In genomic region chr6:11460001-11460668, GRCh38 we compare ENCODE assay signal across 9 cellular contexts.
DNase-seq lines count a peak whose midpoint lies in the region; ATAC-seq, FAIRE-seq and TF ChIP-seq lines count a peak whose summit lies in the region.
"Had no signal": no experiment of that assay in that cellular context is flagged by ENCODE, and none has a peak within 500 bp of the region (broad histone marks: within the 10 kb centered on the region; RNA-seq: fewer than 3 reads in every experiment).

No MANE protein-coding gene starts in this region.

- POLR2A ChIA-PET in activated CD4-positive, alpha-beta memory T cell treated with anti-CD3 and anti-CD28 coated beads for 36 hours (lab: Charles Lee), result interaction anchor here (0.6 to 3.0 kb wide), 10 partner anchors 25 to 236 kb away, joined by 3 to 20 read pairs (median 6); partner anchors contain the start of gene NEDD9

- 79 to 86% methylated on average over 4 of the region's 4 CpGs for WGBS in heart right ventricle, 2 donors

- no peaks in the 10 kb centered on the region for H3K27me3 ChIP-seq in heart right ventricle
- no peaks in the 10 kb centered on the region for H3K27me3 ChIP-seq in WERI-Rb-1 (ENCODE audit: insufficient read depth, low read depth, severe bottlenecking)
- H3K27me3 ChIP-seq in dorsolateral prefrontal cortex, result no peaks in the 10 kb centered on the region

- intact Hi-C loops in heart right ventricle (cut with DNase I), result no loop called here
- intact Hi-C loops in Right ventricle myocardium superior (cut with DNase I), result no loop called here
- intact Hi-C loops in activated CD4-positive, alpha-beta memory T cell treated with anti-CD3 and anti-CD28 coated beads for 36 hours (cut with micrococcal nuclease), result loop anchor here (1.0 to 5.0 kb wide), 12 partner anchors 13 to 621 kb away; partner anchors contain the start of genes NEDD9 and TMEM170B
- intact Hi-C loops in dorsolateral prefrontal cortex (cut with DNase I), result no loop called here

- FAIRE-seq in urothelium cell line (lab: Jason Lieb, UNC), result no peak

- H3K27me3 Mint-ChIP-seq in activated CD4-positive, alpha-beta memory T cell treated with anti-CD3 and anti-CD28 coated beads for 36 hours, result no peaks in the 10 kb centered on the region
- H3K27me3 Mint-ChIP-seq in nephron progenitor cell (ENCODE audit: low read depth, poor library complexity), result no peaks in the 10 kb centered on the region

- ATAC-seq in heart right ventricle, result peak in 7 of 8 donors; percentile 47 to 82 (median 64)
- no peak for ATAC-seq in Right ventricle myocardium superior (ENCODE audit: poor library complexity)
- ATAC-seq in HG03097 (IDR thresholded peaks at IDR 0.05; ENCODE audit: low FRiP score, unreplicated experiment), result peak; percentile 29

- H3K36me3 Mint-ChIP-seq in activated CD4-positive, alpha-beta memory T cell treated with anti-CD3 and anti-CD28 coated beads for 36 hours, result no peaks in the 10 kb centered on the region
- H3K36me3 Mint-ChIP-seq in nephron progenitor cell (ENCODE audit: low read depth), result no peaks in the 10 kb centered on the region

- TF ChIP-seq CTCF in heart right ventricle (IDR thresholded peaks at IDR 0.05) (peak in 6 of 9 donors; percentile 16 to 48 (median 25)), nephron progenitor cell (IDR thresholded peaks at IDR 0.05) (no peak), WERI-Rb-1 (IDR thresholded peaks at IDR 0.05; ENCODE audit: low read depth, low read length) (no peak), dorsolateral prefrontal cortex (IDR thresholded peaks at IDR 0.05 in 54 of 56, conservative IDR thresholded peaks at IDR 0.05 in 2 of 56; ENCODE audit: low read depth in 1 of 56, partially characterized antibody in 56 of 56) (no peak)

- H3K36me3 ChIP-seq in heart right ventricle, result no peaks in the 10 kb centered on the region
- no peaks in the 10 kb centered on the region for H3K36me3 ChIP-seq in WERI-Rb-1

- no peak for DNase-seq in heart right ventricle
- no peak for DNase-seq in Right ventricle myocardium superior
- DNase-seq in activated CD4-positive, alpha-beta memory T cell treated with anti-CD3 and anti-CD28 coated beads for 36 hours, result peak; percentile 23
- no peak for DNase-seq in nephron progenitor cell
- no peak for DNase-seq in WERI-Rb-1
- no peak for DNase-seq in dorsolateral prefrontal cortex
- no peak for DNase-seq in urothelium cell line (ENCODE audit: low spot score)

- CTCF ChIA-PET in activated CD4-positive, alpha-beta memory T cell treated with anti-CD3 and anti-CD28 coated beads for 36 hours (lab: Charles Lee), result interaction anchor here (0.8 to 2.8 kb wide), 10 partner anchors 28 to 367 kb away, joined by 3 to 18 read pairs (median 4); partner anchors contain the start of gene SMIM13

- peaks cover 31% of the 10 kb centered on the region for H3K4me1 Mint-ChIP-seq in activated CD4-positive, alpha-beta memory T cell treated with anti-CD3 and anti-CD28 coated beads for 36 hours (ENCODE audit: low read depth)
- no peaks in the 10 kb centered on the region for H3K4me1 Mint-ChIP-seq in nephron progenitor cell

- H3K4me1 ChIP-seq in heart right ventricle, result peaks cover 0 to 38% (median 0%) of the 10 kb centered on the region in 9 donors

- H3K4me3 ChIP-seq in heart right ventricle, result no peak overlapping the region
- H3K4me3 ChIP-seq in WERI-Rb-1 (ENCODE audit: low read depth, low read length), result no peak overlapping the region
- H3K4me3 ChIP-seq in dorsolateral prefrontal cortex, result no peak overlapping the region
- H3K4me3 ChIP-seq: skin epidermis had no signal

- peak overlapping the region; percentile 57 for H3K4me3 Mint-ChIP-seq in activated CD4-positive, alpha-beta memory T cell treated with anti-CD3 and anti-CD28 coated beads for 36 hours
- no peak overlapping the region for H3K4me3 Mint-ChIP-seq in nephron progenitor cell

- peaks cover 6% of the 10 kb centered on the region for H3K9me3 Mint-ChIP-seq in activated CD4-positive, alpha-beta memory T cell treated with anti-CD3 and anti-CD28 coated beads for 36 hours
- peaks cover 17% of the 10 kb centered on the region for H3K9me3 Mint-ChIP-seq in nephron progenitor cell

- H3K27ac Mint-ChIP-seq in activated CD4-positive, alpha-beta memory T cell treated with anti-CD3 and anti-CD28 coated beads for 36 hours, result peak overlapping the region; percentile 90
- H3K27ac Mint-ChIP-seq in nephron progenitor cell, result peak overlapping the region; percentile 74

- H3K27ac ChIP-seq in heart right ventricle (peak overlapping the region in 1 of 10 donors; percentile 65), WERI-Rb-1 (no peak overlapping the region), dorsolateral prefrontal cortex (no peak overlapping the region)

- H3K9me3 ChIP-seq in heart right ventricle, result peaks cover 0 to 12% (median 0%) of the 10 kb centered on the region in 11 donors
- H3K9me3 ChIP-seq in WERI-Rb-1 (ENCODE audit: severe bottlenecking), result peaks cover 3% of the 10 kb centered on the region

Comparison
In these comparisons a context has a peak if more than half of its experiments do, and no peak if none do; other contexts are left out.
1. CTCF ChIP-seq: peak in heart right ventricle (6 of 9); none in nephron progenitor cell (single experiment), WERI-Rb-1 (single experiment) and dorsolateral prefrontal cortex (0 of 56).